8 cellular contexts compared by ENCODE assay signal in genomic region chr9:76458903-76459690, GRCh38. TPM values are rescaled to one million over a fixed set of nuclear protein-coding genes. Genes with fewer than 3 reads are reported as not detected.
A peak's percentile ranks its signal among the peaks of the same experiment; 100 is the strongest.
DNase-seq lines count a peak whose midpoint lies in the region; ATAC-seq, FAIRE-seq and TF ChIP-seq lines count a peak whose summit lies in the region.

GCNT1 (plus strand) TSS chr9:76459182; CDS start chr9:76502382, 43,200 bp downstream.

- H3K9me3 ChIP-seq in DOHH2 (ENCODE audit: control insufficient read depth, insufficient read depth, low read length) = no peaks in the 10 kb centered on the region

- peak within 1 kb of the TSS; percentile 88 for H3K27ac ChIP-seq in DOHH2 (ENCODE audit: low read depth, low read length)

- H3K9me2 ChIP-seq in DOHH2 (replicated peaks; ENCODE audit: control insufficient read depth, low read length) = no peaks in the 10 kb centered on the region

- peaks cover 12 to 47% (median 24%) of the 10 kb centered on the region in 4 donors for H3K4me1 Mint-ChIP-seq in naive thymus-derived CD8-positive, alpha-beta T cell

- H3K79me2 ChIP-seq in DOHH2 (ENCODE audit: control insufficient read depth, low read length) = peaks cover 51% of the 10 kb centered on the region

- peak within 1 kb of the TSS in 8 of 10 donors; percentile 28 to 78 (median 53) for H3K27ac Mint-ChIP-seq in naive thymus-derived CD8-positive, alpha-beta T cell

- H3K9me3 Mint-ChIP-seq in naive thymus-derived CD8-positive, alpha-beta T cell = peaks cover 0 to 2% (median 0%) of the 10 kb centered on the region in 9 donors

- ATAC-seq in GM21723 (IDR thresholded peaks at IDR 0.05; ENCODE audit: unreplicated experiment) = peak; percentile 90
- peak; percentile 93 to 96 for ATAC-seq in naive thymus-derived CD8-positive, alpha-beta T cell

- in situ Hi-C loops in KBM-7 (cut with MboI; ENCODE audit: low pct_unique_long_range_greater_than_20kb, low sequenced_read_pairs) = no loop called here

- peaks cover 30% of the 10 kb centered on the region for H3K36me3 ChIP-seq in DOHH2 (ENCODE audit: control insufficient read depth, low read length)

- no peaks in the 10 kb centered on the region for H3K36me3 Mint-ChIP-seq in naive thymus-derived CD8-positive, alpha-beta T cell

- H3K4me1 ChIP-seq in DOHH2 (ENCODE audit: control insufficient read depth, low read length) = peaks cover 62% of the 10 kb centered on the region

- POLR2A ChIA-PET in naive thymus-derived CD8-positive, alpha-beta T cell (lab: Charles Lee) = interaction anchor here (1.0 to 1.7 kb wide), 2 partner anchors 65 to 1505 kb away, joined by 4 to 5 read pairs; partner anchors contain the start of gene RFK

- peaks cover 3% of the 10 kb centered on the region; the same call in 1 of the 2 replicates for H3K27me3 ChIP-seq in DOHH2 (ENCODE audit: control insufficient read depth, low read length)

- peaks cover 11% of the 10 kb centered on the region for H3F3A ChIP-seq in DOHH2 (ENCODE audit: control insufficient read depth, insufficient read depth)

- peak within 1 kb of the TSS; percentile 75 to 96 (median 92) for H3K4me3 Mint-ChIP-seq in naive thymus-derived CD8-positive, alpha-beta T cell

- no peaks in the 10 kb centered on the region for H4K20me1 ChIP-seq in DOHH2 (ENCODE audit: control insufficient read depth, insufficient read depth, low read depth, low read length)

- H3K27me3 Mint-ChIP-seq in naive thymus-derived CD8-positive, alpha-beta T cell = peaks cover 0 to 5% (median 1%) of the 10 kb centered on the region in 5 donors

- peak within 1 kb of the TSS; percentile 84 for H3K4me3 ChIP-seq in DOHH2 (ENCODE audit: low read length)

- DNase-seq in KBM-7 (peak; percentile 87), RCC 7860 (ENCODE audit: low spot score) (peak; percentile 87), activated T-helper 1 cell treated with Interleukin-2 at 50 U/mL for 16 hours (ENCODE audit: low read depth) (peak; percentile 85), fibroblast of gingiva (ENCODE audit: low read depth) (peak; percentile 83)
- peak; percentile 78 to 90 (median 87) for DNase-seq in naive thymus-derived CD8-positive, alpha-beta T cell
- peak; percentile 73 to 89 (median 85) for DNase-seq in stimulated activated naive CD4-positive, alpha-beta T cell (lab: John Stamatoyannopoulos, UW)

- peak; percentile 75 for TF ChIP-seq CTCF in DOHH2 (IDR thresholded peaks at IDR 0.05; ENCODE audit: low read depth, low read length, poor library complexity, severe bottlenecking)

- FAIRE-seq in RCC 7860 (lab: Jason Lieb, UNC) = peak; percentile 33

- peak within 1 kb of the TSS; percentile 87 for H3K4me2 ChIP-seq in DOHH2 (ENCODE audit: low read length)

RNA-seq across cellular contexts. Expression of gene GCNT1, which starts in this region (rescaled TPM):
- total RNA-seq in naive thymus-derived CD8-positive, alpha-beta T cell = 1 to 10 TPM; 2.3 to 3.4 TPM
- polyA plus RNA-seq in naive thymus-derived CD8-positive, alpha-beta T cell = 1 to 10 TPM in 1 of 3 donors, under 1 TPM in 2; 0.25 to 4.0 (median 0.60) TPM

Comparison
In these comparisons a context has a peak if more than half of its experiments do, and no peak if none do; other contexts are left out.
1. Peak in every context shown above with its lines: DNase-seq, ATAC-seq, H3K4me3 ChIP-seq and H3K27ac ChIP-seq.